In the genomic region with DNA sequence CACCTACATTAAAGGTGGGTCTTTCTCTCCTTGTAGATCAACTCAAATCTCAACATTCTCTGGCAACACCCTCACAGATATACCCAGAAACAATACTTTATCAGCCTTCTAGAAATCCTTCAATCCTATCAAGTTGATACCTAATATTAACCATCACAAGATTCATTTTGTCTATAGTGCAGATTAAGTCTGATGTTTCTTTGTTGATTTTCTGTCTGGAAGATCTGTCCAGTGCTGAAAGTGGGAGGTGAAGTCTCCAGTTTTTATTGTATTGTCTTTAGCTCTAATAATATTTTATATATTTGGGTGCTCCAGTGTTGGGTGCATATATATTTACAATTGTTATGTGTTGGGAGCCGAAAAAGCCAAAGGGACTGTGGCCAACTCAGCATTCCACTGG, we compare ENCODE assay signal across 30 cellular contexts.
"Had no signal": no experiment of that assay in that cellular context is flagged by ENCODE, and none has a peak within 500 bp of the region (broad histone marks: within the 10 kb centered on the region; RNA-seq: fewer than 3 reads in every experiment).

No MANE protein-coding gene starts in this region.

- H3K36me3 ChIP-seq: left ventricle myocardium inferior, pancreas, prostate gland, sigmoid colon, spleen, suprapubic skin, thoracic aorta, tibial artery, upper lobe of right lung had no signal

- H3K4me3 Mint-ChIP-seq: immature natural killer cell; memory B cell; naive thymus-derived CD8-positive, alpha-beta T cell; nephron; neural crest cell; stimulated activated effector memory CD8-positive, alpha-beta T cell treated with anti-CD3 and anti-CD28 coated beads, Interleukin-12 subunit alpha, Interleukin-12 subunit beta, amount 100 ng/mL, for 72 hours; stimulated activated naive CD8-positive, alpha-beta T cell treated with anti-CD3 and anti-CD28 coated beads, Interleukin-15, Interleukin-2, amounts not matched to agents 100 ng/mL and 50 ng/mL, for 24 hours had no signal

- FAIRE-seq: islet of Langerhans, kidney, pancreas, small intestine, urothelium cell line had no signal

- H3K27ac ChIP-seq: left ventricle myocardium inferior, pancreas, prostate gland, sigmoid colon, spleen, suprapubic skin, thoracic aorta, tibial artery, upper lobe of right lung had no signal

- H3K4me3 ChIP-seq: left ventricle myocardium inferior, lung, pancreas, prostate gland, sigmoid colon, spleen, suprapubic skin, thoracic aorta, tibial artery, upper lobe of right lung had no signal

- H3K4me1 ChIP-seq: left ventricle myocardium inferior, pancreas, prostate gland, sigmoid colon, spleen, suprapubic skin, tibial artery, upper lobe of right lung had no signal

- ATAC-seq: left colon; naive thymus-derived CD8-positive, alpha-beta T cell; pancreas; right cardiac atrium; stimulated activated effector memory CD8-positive, alpha-beta T cell treated with anti-CD3 and anti-CD28 coated beads, Interleukin-12 subunit alpha, Interleukin-12 subunit beta, amount 100 ng/mL, for 72 hours; upper lobe of right lung had no signal

- H3K9me3 ChIP-seq: pancreas, prostate gland, thoracic aorta, upper lobe of right lung had no signal

- DNase-seq: hypothalamus; immature natural killer cell; kidney; left colon; left ventricle myocardium inferior; naive thymus-derived CD8-positive, alpha-beta T cell; nucleus accumbens; pancreas; posterior cingulate gyrus; retina; right cardiac atrium; sigmoid colon; small intestine; spleen; stimulated activated CD4-positive, alpha-beta T cell treated with anti-CD3 and anti-CD28 coated beads, Interleukin-4, amount 100 ng/mL, for 24 hours; stimulated activated naive CD4-positive, alpha-beta T cell; tibial artery; trophoblast cell; upper lobe of right lung had no signal

- H3K27me3 ChIP-seq: pancreas, sigmoid colon, spleen, suprapubic skin, tibial artery, upper lobe of right lung had no signal

- H3K27me3 Mint-ChIP-seq: memory B cell; naive thymus-derived CD8-positive, alpha-beta T cell; stimulated activated naive CD8-positive, alpha-beta T cell treated with anti-CD3 and anti-CD28 coated beads, Interleukin-15, Interleukin-2, amounts not matched to agents 100 ng/mL and 50 ng/mL, for 24 hours had no signal

- H3K4me1 Mint-ChIP-seq: immature natural killer cell; memory B cell; naive thymus-derived CD8-positive, alpha-beta T cell; nephron; stimulated activated effector memory CD8-positive, alpha-beta T cell treated with anti-CD3 and anti-CD28 coated beads, Interleukin-12 subunit alpha, Interleukin-12 subunit beta, amount 100 ng/mL, for 72 hours had no signal

- H3K36me3 Mint-ChIP-seq: memory B cell; naive thymus-derived CD8-positive, alpha-beta T cell; stimulated activated effector memory CD8-positive, alpha-beta T cell treated with anti-CD3 and anti-CD28 coated beads, Interleukin-12 subunit alpha, Interleukin-12 subunit beta, amount 100 ng/mL, for 72 hours had no signal

- H3K27ac Mint-ChIP-seq: immature natural killer cell; memory B cell; naive thymus-derived CD8-positive, alpha-beta T cell; nephron; stimulated activated effector memory CD8-positive, alpha-beta T cell treated with anti-CD3 and anti-CD28 coated beads, Interleukin-12 subunit alpha, Interleukin-12 subunit beta, amount 100 ng/mL, for 72 hours; stimulated activated naive CD8-positive, alpha-beta T cell treated with anti-CD3 and anti-CD28 coated beads, Interleukin-15, Interleukin-2, amounts not matched to agents 100 ng/mL and 50 ng/mL, for 24 hours had no signal
